In genomic region chr19:58499021-58499927, GRCh38 we compare ENCODE assay signal across 1 cellular context.
A peak's percentile ranks its signal among the peaks of the same experiment; 100 is the strongest.
TF ChIP-seq lines count a peak whose summit lies in the region.

No MANE protein-coding gene starts in this region.

TF ChIP-seq in HepG2, 621 proteins besides CTCF, POLR2A, EP300 and RAD21 (continued from another document and continues in another):
- TF ChIP-seq ZBTB44 (CRISPR knock-in tag; IDR thresholded peaks at IDR 0.05) (0 out of 2 replicates have a peak, but pooled peaks have one; percentile 55), NFE2L2 (IDR thresholded peaks at IDR 0.05; ENCODE audit: low read length) (no peak), GZF1 (CRISPR knock-in tag; IDR thresholded peaks at IDR 0.05) (no peak), REPIN1 (CRISPR knock-in tag; IDR thresholded peaks at IDR 0.05; ENCODE audit: borderline replicate concordance, low read depth) (peak; percentile 92), THAP9 (CRISPR knock-in tag; IDR thresholded peaks at IDR 0.05; ENCODE audit: borderline replicate concordance) (peak; percentile 96; the same call in 1 of the 2 replicates), NR2C2 (CRISPR knock-in tag; IDR thresholded peaks at IDR 0.05; ENCODE audit: borderline replicate concordance) (peak; percentile 98), ZNF124 (CRISPR knock-in tag; IDR thresholded peaks at IDR 0.05) (peak; percentile 79), ZBTB3 (CRISPR knock-in tag; IDR thresholded peaks at IDR 0.05; ENCODE audit: borderline replicate concordance, low read depth) (no peak), ZNF550 (CRISPR knock-in tag; IDR thresholded peaks at IDR 0.05; ENCODE audit: borderline replicate concordance) (no peak), CBFB (CRISPR knock-in tag; IDR thresholded peaks at IDR 0.05) (peak; percentile 94), RCOR2 (CRISPR knock-in tag; IDR thresholded peaks at IDR 0.05) (no peak), HOXA3 (CRISPR knock-in tag; IDR thresholded peaks at IDR 0.05) (peak; percentile 98), ZNF766 (CRISPR knock-in tag; IDR thresholded peaks at IDR 0.05; ENCODE audit: borderline replicate concordance) (no peak), TAF15 (IDR thresholded peaks at IDR 0.05; ENCODE audit: low read depth, low read length, poor library complexity, severe bottlenecking) (no peak), ZFP41 (CRISPR knock-in tag; IDR thresholded peaks at IDR 0.05; ENCODE audit: borderline replicate concordance) (no peak), SP1 (IDR thresholded peaks at IDR 0.05) (no peak), SP1 (CRISPR knock-in tag; IDR thresholded peaks at IDR 0.05) (peak; percentile 93), TBP (CRISPR knock-in tag; IDR thresholded peaks at IDR 0.05) (no peak), ZNF160 (CRISPR knock-in tag; IDR thresholded peaks at IDR 0.05) (no peak), ZNF784 (CRISPR knock-in tag; IDR thresholded peaks at IDR 0.05; ENCODE audit: borderline replicate concordance) (no peak), ZFP1 (CRISPR knock-in tag; IDR thresholded peaks at IDR 0.05) (peak; percentile 67; the same call in 1 of the 2 replicates), ISL2 (CRISPR knock-in tag; IDR thresholded peaks at IDR 0.05) (peak; percentile 76), ZNF383 (CRISPR knock-in tag; IDR thresholded peaks at IDR 0.05; ENCODE audit: borderline replicate concordance) (no peak), ZNF326 (CRISPR knock-in tag; IDR thresholded peaks at IDR 0.05; ENCODE audit: borderline replicate concordance) (no peak), SMAD9 (CRISPR knock-in tag; IDR thresholded peaks at IDR 0.05) (no peak), ZNF142 (CRISPR knock-in tag; IDR thresholded peaks at IDR 0.05) (no peak), BHLHE40 (IDR thresholded peaks at IDR 0.05; ENCODE audit: low read length) (0 out of 2 replicates have a peak, but pooled peaks have one; percentile 28), FOSL2 (CRISPR knock-in tag; IDR thresholded peaks at IDR 0.05) (peak; percentile 58), ZNF580 (CRISPR knock-in tag; IDR thresholded peaks at IDR 0.05; ENCODE audit: borderline replicate concordance, low read depth) (peak; percentile 73), RNF219 (CRISPR knock-in tag; IDR thresholded peaks at IDR 0.05) (no peak), MED8 (CRISPR knock-in tag; IDR thresholded peaks at IDR 0.05; ENCODE audit: insufficient replicate concordance) (peak; percentile 76), SETDB1 (CRISPR knock-in tag; IDR thresholded peaks at IDR 0.05; ENCODE audit: borderline replicate concordance) (no peak), ZIK1 (CRISPR knock-in tag; IDR thresholded peaks at IDR 0.05; ENCODE audit: borderline replicate concordance, low read depth) (peak; percentile 69; the same call in 1 of the 2 replicates), CBX5 (CRISPR knock-in tag; IDR thresholded peaks at IDR 0.05; ENCODE audit: borderline replicate concordance) (peak; percentile 97), RBM39 (IDR thresholded peaks at IDR 0.05; ENCODE audit: low read depth, low read length, poor library complexity, severe bottlenecking) (no peak), ZNF3 (CRISPR knock-in tag; IDR thresholded peaks at IDR 0.05) (no peak), ZNF674 (CRISPR knock-in tag; IDR thresholded peaks at IDR 0.05; ENCODE audit: low read depth) (no peak), THAP11 (CRISPR knock-in tag; IDR thresholded peaks at IDR 0.05) (peak; percentile 97)
- TF ChIP-seq, protein P1, sequence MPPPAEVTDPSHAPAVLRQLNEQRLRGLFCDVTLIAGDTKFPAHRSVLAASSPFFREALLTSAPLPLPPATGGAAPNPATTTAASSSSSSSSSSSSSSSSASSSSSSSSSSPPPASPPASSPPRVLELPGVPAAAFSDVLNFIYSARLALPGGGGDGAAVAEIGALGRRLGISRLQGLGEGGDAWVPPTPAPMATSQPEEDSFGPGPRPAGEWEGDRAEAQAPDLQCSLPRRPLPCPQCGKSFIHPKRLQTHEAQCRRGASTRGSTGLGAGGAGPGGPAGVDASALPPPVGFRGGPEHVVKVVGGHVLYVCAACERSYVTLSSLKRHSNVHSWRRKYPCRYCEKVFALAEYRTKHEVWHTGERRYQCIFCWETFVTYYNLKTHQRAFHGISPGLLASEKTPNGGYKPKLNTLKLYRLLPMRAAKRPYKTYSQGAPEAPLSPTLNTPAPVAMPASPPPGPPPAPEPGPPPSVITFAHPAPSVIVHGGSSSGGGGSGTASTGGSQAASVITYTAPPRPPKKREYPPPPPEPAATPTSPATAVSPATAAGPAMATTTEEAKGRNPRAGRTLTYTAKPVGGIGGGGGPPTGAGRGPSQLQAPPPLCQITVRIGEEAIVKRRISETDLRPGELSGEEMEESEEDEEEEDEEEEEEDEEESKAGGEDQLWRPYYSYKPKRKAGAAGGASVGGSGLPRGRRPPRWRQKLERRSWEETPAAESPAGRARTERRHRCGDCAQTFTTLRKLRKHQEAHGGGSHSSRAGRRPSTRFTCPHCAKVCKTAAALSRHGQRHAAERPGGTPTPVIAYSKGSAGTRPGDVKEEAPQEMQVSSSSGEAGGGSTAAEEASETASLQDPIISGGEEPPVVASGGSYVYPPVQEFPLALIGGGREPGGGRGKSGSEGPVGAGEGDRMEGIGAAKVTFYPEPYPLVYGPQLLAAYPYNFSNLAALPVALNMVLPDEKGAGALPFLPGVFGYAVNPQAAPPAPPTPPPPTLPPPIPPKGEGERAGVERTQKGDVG (CRISPR knock-in tag; IDR thresholded peaks at IDR 0.05; ENCODE audit: borderline replicate concordance): no peak
- TF ChIP-seq, protein P2, sequence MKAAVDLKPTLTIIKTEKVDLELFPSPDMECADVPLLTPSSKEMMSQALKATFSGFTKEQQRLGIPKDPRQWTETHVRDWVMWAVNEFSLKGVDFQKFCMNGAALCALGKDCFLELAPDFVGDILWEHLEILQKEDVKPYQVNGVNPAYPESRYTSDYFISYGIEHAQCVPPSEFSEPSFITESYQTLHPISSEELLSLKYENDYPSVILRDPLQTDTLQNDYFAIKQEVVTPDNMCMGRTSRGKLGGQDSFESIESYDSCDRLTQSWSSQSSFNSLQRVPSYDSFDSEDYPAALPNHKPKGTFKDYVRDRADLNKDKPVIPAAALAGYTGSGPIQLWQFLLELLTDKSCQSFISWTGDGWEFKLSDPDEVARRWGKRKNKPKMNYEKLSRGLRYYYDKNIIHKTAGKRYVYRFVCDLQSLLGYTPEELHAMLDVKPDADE (CRISPR knock-in tag; IDR thresholded peaks at IDR 0.05): no peak
- TF ChIP-seq, protein P3, sequence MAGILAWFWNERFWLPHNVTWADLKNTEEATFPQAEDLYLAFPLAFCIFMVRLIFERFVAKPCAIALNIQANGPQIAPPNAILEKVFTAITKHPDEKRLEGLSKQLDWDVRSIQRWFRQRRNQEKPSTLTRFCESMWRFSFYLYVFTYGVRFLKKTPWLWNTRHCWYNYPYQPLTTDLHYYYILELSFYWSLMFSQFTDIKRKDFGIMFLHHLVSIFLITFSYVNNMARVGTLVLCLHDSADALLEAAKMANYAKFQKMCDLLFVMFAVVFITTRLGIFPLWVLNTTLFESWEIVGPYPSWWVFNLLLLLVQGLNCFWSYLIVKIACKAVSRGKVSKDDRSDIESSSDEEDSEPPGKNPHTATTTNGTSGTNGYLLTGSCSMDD (CRISPR knock-in tag; IDR thresholded peaks at IDR 0.05): no peak
- TF ChIP-seq, protein P4, sequence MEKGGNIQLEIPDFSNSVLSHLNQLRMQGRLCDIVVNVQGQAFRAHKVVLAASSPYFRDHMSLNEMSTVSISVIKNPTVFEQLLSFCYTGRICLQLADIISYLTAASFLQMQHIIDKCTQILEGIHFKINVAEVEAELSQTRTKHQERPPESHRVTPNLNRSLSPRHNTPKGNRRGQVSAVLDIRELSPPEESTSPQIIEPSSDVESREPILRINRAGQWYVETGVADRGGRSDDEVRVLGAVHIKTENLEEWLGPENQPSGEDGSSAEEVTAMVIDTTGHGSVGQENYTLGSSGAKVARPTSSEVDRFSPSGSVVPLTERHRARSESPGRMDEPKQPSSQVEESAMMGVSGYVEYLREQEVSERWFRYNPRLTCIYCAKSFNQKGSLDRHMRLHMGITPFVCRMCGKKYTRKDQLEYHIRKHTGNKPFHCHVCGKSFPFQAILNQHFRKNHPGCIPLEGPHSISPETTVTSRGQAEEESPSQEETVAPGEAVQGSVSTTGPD (CRISPR knock-in tag; IDR thresholded peaks at IDR 0.05): no peak
